21 cellular contexts compared by ENCODE assay signal in genomic region chr9:112403802-112404201, GRCh38. TPM values are rescaled to one million over a fixed set of nuclear protein-coding genes. Genes with fewer than 3 reads are reported as not detected.
A peak's percentile ranks its signal among the peaks of the same experiment; 100 is the strongest.
DNase-seq lines count a peak whose midpoint lies in the region; ATAC-seq and TF ChIP-seq lines count a peak whose summit lies in the region.
"Had no signal": no experiment of that assay in that cellular context is flagged by ENCODE, and none has a peak within 500 bp of the region (broad histone marks: within the 10 kb centered on the region; RNA-seq: fewer than 3 reads in every experiment).

No MANE protein-coding gene starts in this region.

- peak overlapping the region; percentile 39 for H3K27ac Mint-ChIP-seq in T-helper 17 cell
- H3K27ac Mint-ChIP-seq: CD14-positive monocyte; CD4-positive, alpha-beta memory T cell had no signal

- H3K27me3 Mint-ChIP-seq in T-helper 17 cell = no peaks in the 10 kb centered on the region
- H3K27me3 Mint-ChIP-seq: CD4-positive, alpha-beta memory T cell had no signal

- DNase-seq in LNCaP clone FGC (ENCODE audit: low read depth) (peak; percentile 76), T-helper 17 cell (no peak), amniotic epithelial cell (ENCODE audit: low read depth) (peak; percentile 18), left lung (no peak), lower leg skin (ENCODE audit: low spot score in 2 of 2) (no peak)
- DNase-seq: 8988T; ACHN; AML-193; BE2C; Calu3; CD4-positive, alpha-beta memory T cell; COR-L47; DMS53; GM23248; H7; HCEC 1CT had no signal

- peaks cover 0 to 5% of the 10 kb centered on the region in 2 donors for H3K4me1 ChIP-seq in left lung
- H3K4me1 ChIP-seq: A549; BE2C; BLaER1 treated with 17β-estradiol and CSF1 and Interleukin-3, amounts not matched to agents 10 nM and 100 nM had no signal

- intact Hi-C loops in left lung (cut with DNase I) (no loop called here), lower leg skin (cut with DNase I; ENCODE audit: low total_unique reads) (no loop called here)

- H3K9me3 ChIP-seq in T-helper 17 cell (ENCODE audit: control insufficient read depth, low read length, poor library complexity, severe bottlenecking) (no peaks in the 10 kb centered on the region), left lung (peaks cover 0 to 1% of the 10 kb centered on the region in 2 donors)
- H3K9me3 ChIP-seq: A549, BE2C had no signal

- no peak overlapping the region for H3K4me3 Mint-ChIP-seq in T-helper 17 cell
- H3K4me3 Mint-ChIP-seq: CD14-positive monocyte; CD4-positive, alpha-beta memory T cell had no signal

- no peaks in the 10 kb centered on the region for H3K27me3 ChIP-seq in left lung
- H3K27me3 ChIP-seq: BE2C; BLaER1 treated with 17β-estradiol and CSF1 and Interleukin-3, amounts not matched to agents 10 nM and 100 nM had no signal

- 80 to 93% methylated on average over 3 of the region's 3 CpGs for WGBS in lower leg skin, 2 donors

- H3K36me3 ChIP-seq in left lung = peaks cover 0 to 18% of the 10 kb centered on the region in 2 donors
- H3K36me3 ChIP-seq: BE2C had no signal

- ATAC-seq in T-helper 17 cell (no peak), left lung (no peak), HG03378 (IDR thresholded peaks at IDR 0.05; ENCODE audit: unreplicated experiment) (no peak), GM19467 (IDR thresholded peaks at IDR 0.05; ENCODE audit: unreplicated experiment) (no peak)
- ATAC-seq: A549 had no signal

- TF ChIP-seq POLR2A in lower leg skin (IDR thresholded peaks at IDR 0.05) = no peak

- H3K4me3 ChIP-seq in LNCaP clone FGC (ENCODE audit: low read depth, low read length) (no peak overlapping the region), left lung (no peak overlapping the region), lower leg skin (ENCODE audit: low read depth, poor library complexity, severe bottlenecking) (no peak overlapping the region)
- H3K4me3 ChIP-seq: A549; BLaER1 treated with 17β-estradiol and CSF1 and Interleukin-3, amounts not matched to agents 10 nM and 100 nM; GM23248 had no signal

- no peak for TF ChIP-seq CTCF in LNCaP clone FGC (IDR thresholded peaks at IDR 0.05; ENCODE audit: control insufficient read depth, extremely low read depth, insufficient read depth)
- no peak for TF ChIP-seq CTCF in left lung (IDR thresholded peaks at IDR 0.05)
- no peak for TF ChIP-seq CTCF in lower leg skin (IDR thresholded peaks at IDR 0.05)

- H3K27ac ChIP-seq in left lung = peak overlapping the region; percentile 4 to 30
- H3K27ac ChIP-seq: A549; BLaER1 treated with 17β-estradiol and CSF1 and Interleukin-3, amounts not matched to agents 10 nM and 100 nM; GM23248 had no signal

- peaks cover 4% of the 10 kb centered on the region for H3K36me3 Mint-ChIP-seq in T-helper 17 cell (ENCODE audit: low read depth)

- H3K4me1 Mint-ChIP-seq in T-helper 17 cell = peaks cover 4% of the 10 kb centered on the region
- H3K4me1 Mint-ChIP-seq: CD4-positive, alpha-beta memory T cell had no signal

RNA-seq across cellular contexts. Expression of gene HSDL2, which starts 23.9 kb away (rescaled TPM):
- total RNA-seq in T-helper 17 cell (10 to 100 TPM in 1 of 2 donors, 1 to 10 TPM in 1; 7.9 to 10.1 TPM), left lung (10 to 100 TPM; 40.3 to 52.8 TPM), lower leg skin (10 to 100 TPM; 26.7 to 52.8 (median 50.2) TPM)

Comparison
In these comparisons a context has a peak if more than half of its experiments do, and no peak if none do; other contexts are left out.
1. DNase-seq: peak in LNCaP clone FGC (single experiment) and amniotic epithelial cell (single experiment); none in T-helper 17 cell (0 of 3), left lung (0 of 2) and lower leg skin (0 of 2).